Comparison of ENCODE assay signal across 23 cellular contexts in the genomic region with DNA sequence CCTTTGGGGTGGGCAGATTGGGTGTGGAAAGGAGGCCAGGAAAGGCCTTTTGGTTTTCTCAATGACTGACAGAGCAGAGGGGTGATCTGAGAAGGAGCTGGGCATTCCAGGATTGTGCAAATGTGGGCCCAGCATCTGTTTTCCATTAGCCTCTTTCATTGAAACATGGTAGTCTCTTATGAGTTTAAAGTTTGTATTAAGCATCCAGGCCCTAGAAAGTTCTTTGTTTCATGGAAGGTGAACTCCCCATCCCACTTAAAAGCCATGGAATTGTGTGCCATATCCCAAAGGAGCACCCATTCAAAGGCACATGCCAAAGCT.
"Had no signal": no experiment of that assay in that cellular context is flagged by ENCODE, and none has a peak within 500 bp of the region (broad histone marks: within the 10 kb centered on the region; RNA-seq: fewer than 3 reads in every experiment).

No MANE protein-coding gene starts in this region.

- H3K27me3 ChIP-seq: body of pancreas, suprapubic skin, transverse colon had no signal

- H3K27ac Mint-ChIP-seq: activated B cell treated with CpG ODN at 0.5 μM for 24 hours; activated CD4-positive, alpha-beta memory T cell treated with anti-CD3 and anti-CD28 coated beads, Interleukin-2, amount 10 ng/mL, durations not matched to agents 7 days and 5 days; activated CD8-positive, alpha-beta memory T cell treated with anti-CD3 and anti-CD28 coated beads, Interleukin-2, amount 10 ng/mL, durations not matched to agents 7 days and 5 days; activated naive CD8-positive, alpha-beta T cell treated with anti-CD3 and anti-CD28 coated beads, Interleukin-2, amount 10 ng/mL, durations not matched to agents 7 days and 5 days; activated T-helper 17 cell treated with anti-CD3 and anti-CD28 coated beads, Interleukin-2, amount 50 U/mL, for 72 hours; stimulated activated naive CD8-positive, alpha-beta T cell treated with anti-CD3 and anti-CD28 coated beads, Interleukin-15, Interleukin-2, amounts not matched to agents 100 ng/mL and 50 ng/mL, for 24 hours; T-cell had no signal

- H3K27ac ChIP-seq: body of pancreas, psoas muscle, SK-N-MC, suprapubic skin, transverse colon had no signal

- H3K4me3 Mint-ChIP-seq: activated B cell treated with CpG ODN at 0.5 μM for 24 hours; activated CD4-positive, alpha-beta memory T cell treated with anti-CD3 and anti-CD28 coated beads, Interleukin-2, amount 10 ng/mL, durations not matched to agents 7 days and 5 days; activated CD8-positive, alpha-beta memory T cell treated with anti-CD3 and anti-CD28 coated beads, Interleukin-2, amount 10 ng/mL, durations not matched to agents 7 days and 5 days; activated naive CD8-positive, alpha-beta T cell treated with anti-CD3 and anti-CD28 coated beads, Interleukin-2, amount 10 ng/mL, durations not matched to agents 7 days and 5 days; activated T-helper 17 cell treated with anti-CD3 and anti-CD28 coated beads, Interleukin-2, amount 50 U/mL, for 72 hours; stimulated activated naive CD8-positive, alpha-beta T cell treated with anti-CD3 and anti-CD28 coated beads, Interleukin-15, Interleukin-2, amounts not matched to agents 100 ng/mL and 50 ng/mL, for 24 hours; T-cell had no signal

- DNase-seq: activated B cell treated with CpG ODN at 0.5 μM for 24 hours; activated CD4-positive, alpha-beta memory T cell treated with anti-CD3 and anti-CD28 coated beads, Interleukin-2, amount 10 ng/mL, durations not matched to agents 7 days and 5 days; activated CD4-positive, alpha-beta T cell treated with anti-CD3 and anti-CD28 coated beads for 4 hours; activated CD8-positive, alpha-beta memory T cell treated with anti-CD3 and anti-CD28 coated beads, Interleukin-2, amount 10 ng/mL, durations not matched to agents 7 days and 5 days; activated naive CD4-positive, alpha-beta T cell; activated naive CD8-positive, alpha-beta T cell treated with anti-CD3 and anti-CD28 coated beads, Interleukin-2, amount 10 ng/mL, durations not matched to agents 7 days and 5 days; body of pancreas; caudate nucleus; erythroblast; hippocampal formation; islet precursor cell; left colon; midbrain; psoas muscle; small intestine; stimulated activated CD4-positive, alpha-beta T cell treated with anti-CD3 and anti-CD28 coated beads, Interleukin-15, amount 100 ng/mL, for 24 hours; stimulated activated CD4-positive, alpha-beta T cell treated with anti-CD3 and anti-CD28 coated beads, Interleukin-2, amount 100 ng/mL, for 48 hours; T-cell; transverse colon had no signal

- H3K36me3 ChIP-seq: suprapubic skin, transverse colon had no signal

- H3K36me3 Mint-ChIP-seq: activated CD8-positive, alpha-beta memory T cell treated with anti-CD3 and anti-CD28 coated beads, Interleukin-2, amount 10 ng/mL, durations not matched to agents 7 days and 5 days; activated naive CD8-positive, alpha-beta T cell treated with anti-CD3 and anti-CD28 coated beads, Interleukin-2, amount 10 ng/mL, durations not matched to agents 7 days and 5 days; T-cell had no signal

- H3K4me1 Mint-ChIP-seq: activated B cell treated with CpG ODN at 0.5 μM for 24 hours; activated CD4-positive, alpha-beta memory T cell treated with anti-CD3 and anti-CD28 coated beads, Interleukin-2, amount 10 ng/mL, durations not matched to agents 7 days and 5 days; activated CD8-positive, alpha-beta memory T cell treated with anti-CD3 and anti-CD28 coated beads, Interleukin-2, amount 10 ng/mL, durations not matched to agents 7 days and 5 days; activated naive CD8-positive, alpha-beta T cell treated with anti-CD3 and anti-CD28 coated beads, Interleukin-2, amount 10 ng/mL, durations not matched to agents 7 days and 5 days; activated T-helper 17 cell treated with anti-CD3 and anti-CD28 coated beads, Interleukin-2, amount 50 U/mL, for 72 hours; T-cell had no signal

- H3K9me3 ChIP-seq: suprapubic skin, transverse colon had no signal

- H3K4me3 ChIP-seq: body of pancreas, psoas muscle, SK-N-MC, suprapubic skin, transverse colon had no signal

- ATAC-seq: activated CD8-positive, alpha-beta memory T cell treated with anti-CD3 and anti-CD28 coated beads, Interleukin-2, amount 10 ng/mL, durations not matched to agents 7 days and 5 days; activated T-helper 17 cell treated with anti-CD3 and anti-CD28 coated beads, Interleukin-2, amount 50 U/mL, for 72 hours; body of pancreas; left colon; psoas muscle; T-cell had no signal

- H3K4me1 ChIP-seq: body of pancreas had no signal
